In genomic region chr5:73519531-73520283, GRCh38 we compare ENCODE assay signal across 8 cellular contexts. TPM values are rescaled to one million over a fixed set of nuclear protein-coding genes. Genes with fewer than 3 reads are reported as not detected.
DNase-seq lines count a peak whose midpoint lies in the region; TF ChIP-seq lines count a peak whose summit lies in the region.

No MANE protein-coding gene starts in this region.

- no peaks in the 10 kb centered on the region for H3K36me3 ChIP-seq in MM.1S (replicated peaks; ENCODE audit: insufficient read depth, low read length)

- H3K9me3 Mint-ChIP-seq in activated T-helper 2 cell treated with anti-CD3 and anti-CD28 coated beads, Interferon-gamma antibody, Interleukin-2, Interleukin-4, amounts not matched to agents 10 μg/mL and 5 μg/mL and 100 μg/mL, durations not matched to agents 14 hours and 24 hours and 36 hours = no peaks in the 10 kb centered on the region
- H3K9me3 Mint-ChIP-seq in osteocyte (ENCODE audit: unreplicated experiment) = no peaks in the 10 kb centered on the region
- peaks cover 5% of the 10 kb centered on the region for H3K9me3 Mint-ChIP-seq in type B pancreatic cell

- TF ChIP-seq CTCF in MM.1S (IDR thresholded peaks at IDR 0.05; ENCODE audit: low read length) (peak; percentile 78), osteocyte (IDR thresholded peaks at IDR 0.05) (peak; percentile 68), type B pancreatic cell (conservative IDR thresholded peaks at IDR 0.05) (peak; percentile 74)

- H3K4me3 ChIP-seq in MM.1S (ENCODE audit: low read length) = no peak overlapping the region

- H3K27ac ChIP-seq in MM.1S (ENCODE audit: low read length) = no peak overlapping the region

- H4K20me1 ChIP-seq in MM.1S (ENCODE audit: insufficient read depth, low read length) = no peaks in the 10 kb centered on the region

- no peaks in the 10 kb centered on the region for H3K36me3 Mint-ChIP-seq in activated T-helper 2 cell treated with anti-CD3 and anti-CD28 coated beads, Interferon-gamma antibody, Interleukin-2, Interleukin-4, amounts not matched to agents 10 μg/mL and 5 μg/mL and 100 μg/mL, durations not matched to agents 14 hours and 24 hours and 36 hours (ENCODE audit: low read depth)
- no peaks in the 10 kb centered on the region for H3K36me3 Mint-ChIP-seq in osteocyte (ENCODE audit: unreplicated experiment)
- H3K36me3 Mint-ChIP-seq in type B pancreatic cell = no peaks in the 10 kb centered on the region

- no peaks in the 10 kb centered on the region for H3K9me3 ChIP-seq in MM.1S (replicated peaks; ENCODE audit: insufficient read depth, low read length)

- H3K27me3 ChIP-seq in MM.1S (replicated peaks; ENCODE audit: insufficient read depth, low read length) = no peaks in the 10 kb centered on the region

- peak overlapping the region; percentile 28 for H3K27ac Mint-ChIP-seq in activated T-helper 2 cell treated with anti-CD3 and anti-CD28 coated beads, Interferon-gamma antibody, Interleukin-2, Interleukin-4, amounts not matched to agents 10 μg/mL and 5 μg/mL and 100 μg/mL, durations not matched to agents 14 hours and 24 hours and 36 hours
- H3K27ac Mint-ChIP-seq in osteocyte (ENCODE audit: unreplicated experiment) (no peak overlapping the region), type B pancreatic cell (peak overlapping the region; percentile 21)

- H2AFZ ChIP-seq in MM.1S (ENCODE audit: low read length) = peak overlapping the region; percentile 41; the same call in 1 of the 2 replicates

- H3F3A ChIP-seq in MM.1S (ENCODE audit: insufficient read depth, low read length) = no peaks in the 10 kb centered on the region

- no peak overlapping the region for H3K9ac ChIP-seq in MM.1S (ENCODE audit: low read length)

- H3K4me2 ChIP-seq in MM.1S (ENCODE audit: low read depth, low read length) = no peak overlapping the region

- H3K79me2 ChIP-seq in MM.1S (ENCODE audit: low read length) = no peaks in the 10 kb centered on the region

- H3K9me2 ChIP-seq in MM.1S (replicated peaks; ENCODE audit: insufficient read depth, low read length) = no peaks in the 10 kb centered on the region

- H3K27me3 Mint-ChIP-seq in activated T-helper 2 cell treated with anti-CD3 and anti-CD28 coated beads, Interferon-gamma antibody, Interleukin-2, Interleukin-4, amounts not matched to agents 10 μg/mL and 5 μg/mL and 100 μg/mL, durations not matched to agents 14 hours and 24 hours and 36 hours (ENCODE audit: low read depth) = no peaks in the 10 kb centered on the region
- H3K27me3 Mint-ChIP-seq in osteocyte (ENCODE audit: unreplicated experiment) (no peaks in the 10 kb centered on the region), type B pancreatic cell (no peaks in the 10 kb centered on the region)

- peak overlapping the region; percentile 21 for H3K4me3 Mint-ChIP-seq in activated T-helper 2 cell treated with anti-CD3 and anti-CD28 coated beads, Interferon-gamma antibody, Interleukin-2, Interleukin-4, amounts not matched to agents 10 μg/mL and 5 μg/mL and 100 μg/mL, durations not matched to agents 14 hours and 24 hours and 36 hours (ENCODE audit: low read depth)
- no peak overlapping the region for H3K4me3 Mint-ChIP-seq in osteocyte (ENCODE audit: unreplicated experiment)
- peak overlapping the region; percentile 57 for H3K4me3 Mint-ChIP-seq in type B pancreatic cell

- peaks cover 8% of the 10 kb centered on the region for H3K4me1 Mint-ChIP-seq in activated T-helper 2 cell treated with anti-CD3 and anti-CD28 coated beads, Interferon-gamma antibody, Interleukin-2, Interleukin-4, amounts not matched to agents 10 μg/mL and 5 μg/mL and 100 μg/mL, durations not matched to agents 14 hours and 24 hours and 36 hours (ENCODE audit: low read depth)
- H3K4me1 Mint-ChIP-seq in osteocyte (ENCODE audit: unreplicated experiment) (peaks cover 5% of the 10 kb centered on the region), type B pancreatic cell (ENCODE audit: unreplicated experiment) (peaks cover 8% of the 10 kb centered on the region)

- DNase-seq in GM04503 (ENCODE audit: low read depth) (peak; percentile 37), HCEC 1CT (peak; percentile 77), MM.1S (peak; percentile 84), SHP77 (lab: John Stamatoyannopoulos, UW) (peak; percentile 66 to 83), foreskin melanocyte (peak; percentile 84), osteocyte (ENCODE audit: extremely low spot score, unreplicated experiment) (no peak), type B pancreatic cell (ENCODE audit: extremely low spot score, unreplicated experiment) (no peak)
- peak; percentile 70 for DNase-seq in activated T-helper 2 cell treated with anti-CD3 and anti-CD28 coated beads, Interferon-gamma antibody, Interleukin-2, Interleukin-4, amounts not matched to agents 10 μg/mL and 5 μg/mL and 100 μg/mL, durations not matched to agents 14 hours and 24 hours and 36 hours (ENCODE audit: low spot score)

- H3K4me1 ChIP-seq in MM.1S (ENCODE audit: low read length) = no peaks in the 10 kb centered on the region

- intact Hi-C loops in activated T-helper 2 cell treated with anti-CD3 and anti-CD28 coated beads, Interferon-gamma antibody, Interleukin-2, Interleukin-4, amounts not matched to agents 10 μg/mL and 5 μg/mL and 100 μg/mL, durations not matched to agents 14 hours and 24 hours and 36 hours (cut with micrococcal nuclease) = loop anchor here (1.0 to 2.0 kb wide), 2 partner anchors 18 to 21 kb away; partner anchors contain the start of gene BTF3

RNA-seq across cellular contexts. Expression of gene BTF3, which starts 21.5 kb away (rescaled TPM):
- 967 and 969 TPM in 2 replicates for total RNA-seq in activated T-helper 2 cell treated with anti-CD3 and anti-CD28 coated beads, Interferon-gamma antibody, Interleukin-2, Interleukin-4, amounts not matched to agents 10 μg/mL and 5 μg/mL and 100 μg/mL, durations not matched to agents 14 hours and 24 hours and 36 hours
- total RNA-seq in osteocyte (548 and 565 TPM in 2 replicates), type B pancreatic cell (ENCODE audit: low replicate concordance) (578 and 664 TPM in 2 replicates)

RNA-seq across cellular contexts. Expression of gene ANKRA2, which starts 45.7 kb away (rescaled TPM):
- 18.7 and 19.6 TPM in 2 replicates for total RNA-seq in activated T-helper 2 cell treated with anti-CD3 and anti-CD28 coated beads, Interferon-gamma antibody, Interleukin-2, Interleukin-4, amounts not matched to agents 10 μg/mL and 5 μg/mL and 100 μg/mL, durations not matched to agents 14 hours and 24 hours and 36 hours
- total RNA-seq in osteocyte (19.7 and 25.3 TPM in 2 replicates), type B pancreatic cell (ENCODE audit: low replicate concordance) (23.2 and 26.0 TPM in 2 replicates)

RNA-seq across cellular contexts. Expression of gene UTP15, which starts 45.8 kb away (rescaled TPM):
- total RNA-seq in activated T-helper 2 cell treated with anti-CD3 and anti-CD28 coated beads, Interferon-gamma antibody, Interleukin-2, Interleukin-4, amounts not matched to agents 10 μg/mL and 5 μg/mL and 100 μg/mL, durations not matched to agents 14 hours and 24 hours and 36 hours = 46.0 and 47.0 TPM in 2 replicates
- total RNA-seq in osteocyte (16.7 and 19.6 TPM in 2 replicates), type B pancreatic cell (ENCODE audit: low replicate concordance) (15.7 and 22.7 TPM in 2 replicates)

Comparison
In these comparisons a context has a peak if more than half of its experiments do, and no peak if none do; other contexts are left out.
1. DNase-seq: peak in GM04503 (single experiment), HCEC 1CT (single experiment), MM.1S (single experiment), SHP77 (2 of 2), activated T-helper 2 cell treated with anti-CD3 and anti-CD28 coated beads, Interferon-gamma antibody, Interleukin-2, Interleukin-4, amounts not matched to agents 10 μg/mL and 5 μg/mL and 100 μg/mL, durations not matched to agents 14 hours and 24 hours and 36 hours (single experiment) and foreskin melanocyte (single experiment); none in osteocyte (single experiment) and type B pancreatic cell (single experiment).
2. Peak in every context shown above with its lines, with median percentiles within 50 percentile points of each other: CTCF ChIP-seq.